ENCODE assay signal across 8 cellular contexts in the genomic region with DNA sequence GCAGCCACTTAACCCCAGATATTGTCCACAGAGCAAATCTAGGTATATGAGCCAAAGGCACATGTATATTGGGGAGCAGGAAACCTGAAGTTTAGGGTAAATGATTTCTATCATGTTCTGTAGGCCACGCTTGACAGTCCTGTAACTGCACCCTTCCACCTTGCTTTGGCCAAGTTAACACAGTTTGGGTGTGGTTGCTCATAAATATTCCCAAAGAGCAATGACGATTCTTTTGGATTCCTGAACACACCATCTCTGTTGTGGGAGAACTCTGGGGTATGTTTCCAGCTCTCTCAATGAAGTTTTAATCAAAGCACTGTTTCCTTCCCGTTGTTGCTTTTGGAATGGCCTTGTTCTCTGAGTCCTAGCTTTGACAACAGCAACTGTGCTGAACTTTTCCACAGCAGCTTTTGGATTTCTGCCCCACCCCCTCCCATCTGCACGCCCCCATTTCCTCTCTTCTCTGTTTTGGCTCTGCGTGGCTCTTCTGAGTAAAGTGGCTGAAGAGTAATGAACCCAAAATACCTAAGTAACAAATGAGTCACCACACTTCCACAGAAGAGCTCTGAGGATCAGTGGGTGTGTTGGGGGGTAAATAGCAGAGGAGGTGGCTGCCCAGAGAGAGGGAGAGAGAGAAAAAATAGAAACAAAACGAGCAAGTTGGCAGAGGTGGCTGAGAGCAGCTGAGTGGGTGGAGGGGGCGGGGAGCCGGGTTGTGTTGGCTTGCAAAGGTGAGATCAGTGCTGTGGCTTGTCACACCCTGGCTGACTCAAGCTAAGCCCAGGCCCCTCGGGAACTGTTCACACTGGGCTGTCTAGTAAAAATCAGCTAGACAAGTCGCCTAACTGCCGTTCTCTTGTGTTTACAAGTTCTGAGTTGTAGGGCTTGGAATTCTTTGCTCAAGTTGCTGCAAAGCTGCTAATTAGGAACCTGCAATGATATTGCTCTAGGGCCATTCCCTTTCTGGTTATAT. TPM values are rescaled to one million over a fixed set of nuclear protein-coding genes. Genes with fewer than 3 reads are reported as not detected.
DNase-seq lines count a peak whose midpoint lies in the region; ATAC-seq and TF ChIP-seq lines count a peak whose summit lies in the region.

No MANE protein-coding gene starts in this region.

- no peak overlapping the region for H3K23ac ChIP-seq in trophoblast cell (ENCODE audit: low read length)

- H3K4me1 ChIP-seq in A673 (ENCODE audit: insufficient read depth, low read length, poor library complexity, severe bottlenecking) (peaks cover 13% of the 10 kb centered on the region), PC-9 (replicated peaks; ENCODE audit: insufficient read depth) (peaks cover 36% of the 10 kb centered on the region), trophoblast cell (ENCODE audit: control insufficient read depth in 1 of 2, insufficient read depth in 2 of 2, low read length in 2 of 2) (peaks cover 2 to 10% of the 10 kb centered on the region in 2 experiments), thymus (ENCODE audit: control insufficient read depth, insufficient read depth, low read length) (peaks cover 13% of the 10 kb centered on the region)

- H3K4ac ChIP-seq in trophoblast cell (ENCODE audit: low read depth, low read length) = no peak overlapping the region

- H4K12ac ChIP-seq in trophoblast cell (ENCODE audit: low read depth, low read length) = no peak overlapping the region

- H3K9me2 ChIP-seq in PC-9 (ENCODE audit: insufficient read depth) = no peaks in the 10 kb centered on the region

- no peak overlapping the region for H2BK120ac ChIP-seq in trophoblast cell (ENCODE audit: insufficient read depth, low read length, poor library complexity)

- no peaks in the 10 kb centered on the region for H3K27me3 ChIP-seq in A673 (replicated peaks; ENCODE audit: insufficient read depth, low read depth, low read length, poor library complexity)
- no peaks in the 10 kb centered on the region for H3K27me3 ChIP-seq in PC-9 (ENCODE audit: insufficient read depth, low read depth)
- H3K27me3 ChIP-seq in trophoblast cell (ENCODE audit: insufficient read depth, low read length) = no peaks in the 10 kb centered on the region
- H3K27me3 ChIP-seq in thymus (ENCODE audit: control insufficient read depth, insufficient read depth) = no peaks in the 10 kb centered on the region

- H2AFZ ChIP-seq in PC-9 (peak overlapping the region; percentile 64), trophoblast cell (ENCODE audit: insufficient read depth, low read length, poor library complexity) (no peak overlapping the region)

- no peak overlapping the region for H3K27ac ChIP-seq in A673 (ENCODE audit: low read depth, low read length, poor library complexity, severe bottlenecking)
- peak overlapping the region; percentile 78 for H3K27ac ChIP-seq in PC-9
- H3K27ac ChIP-seq in trophoblast cell (ENCODE audit: low read depth, low read length) = peak overlapping the region; percentile 55
- peak overlapping the region; percentile 55 for H3K27ac ChIP-seq in thymus (ENCODE audit: low read depth)

- peak overlapping the region; percentile 75 for H3K4me2 ChIP-seq in PC-9
- peak overlapping the region; percentile 52 for H3K4me2 ChIP-seq in trophoblast cell (ENCODE audit: low read length)

- H3K18ac ChIP-seq in trophoblast cell (ENCODE audit: low read length) = no peak overlapping the region

- no peaks in the 10 kb centered on the region for H4K20me1 ChIP-seq in PC-9 (ENCODE audit: insufficient read depth)

- BruUV-seq in A673 (replicated peaks; lab: Mats Ljungman, UMichigan) (no TSS peak), PC-9 (replicated peaks; lab: Mats Ljungman, UMichigan) (no TSS peak)

- no peak overlapping the region for H2AK5ac ChIP-seq in trophoblast cell (ENCODE audit: low read length)

- H3K79me1 ChIP-seq in trophoblast cell (ENCODE audit: low read length) = no peaks in the 10 kb centered on the region

- H4K8ac ChIP-seq in trophoblast cell (ENCODE audit: low read depth, low read length) = no peak overlapping the region

- peak; percentile 77 for ATAC-seq in GM18861 (IDR thresholded peaks at IDR 0.05; ENCODE audit: unreplicated experiment)
- peak; percentile 76 for ATAC-seq in HG03060 (IDR thresholded peaks at IDR 0.05; ENCODE audit: low read depth, unreplicated experiment)

- WGBS in trophoblast cell (ENCODE audit: extremely low coverage, insufficient coverage, insufficient read length) = no CpG with 5 or more reads among the region's 11 CpGs
- WGBS in thymus = 32% methylated on average over 11 of the region's 11 CpGs

- CTCF ChIA-PET in A673 (lab: Charles Lee) = no interaction called here
- CTCF ChIA-PET in PC-9 (lab: Charles Lee) = interaction anchor here (0.6 to 1.3 kb wide), 4 partner anchors 27 to 1780 kb away, joined by 3 to 13 read pairs (median 6); no protein-coding TSS in a partner anchor

- peaks cover 39% of the 10 kb centered on the region for H3F3A ChIP-seq in PC-9 (ENCODE audit: insufficient read depth, low read depth)

- peak; percentile 68 for DNase-seq in A673 (ENCODE audit: low spot score)
- DNase-seq in PC-9 = peak; percentile 87 to 98
- peak; percentile 92 for DNase-seq in activated T-helper 9 cell treated with anti-CD3 and anti-CD28 coated beads, Interleukin-2, amount 50 U/mL, for 16 hours (ENCODE audit: low read depth)
- DNase-seq in germinal center (ENCODE audit: low spot score) = peak; percentile 67
- DNase-seq in trophoblast cell = peak; percentile 90 to 95

- H3K36me3 ChIP-seq in A673 (ENCODE audit: insufficient read depth, low read length, poor library complexity, severe bottlenecking) (no peaks in the 10 kb centered on the region), PC-9 (ENCODE audit: low read depth) (no peaks in the 10 kb centered on the region), trophoblast cell (ENCODE audit: control insufficient read depth in 1 of 2, insufficient read depth in 2 of 2, low read length in 2 of 2) (no peaks in the 10 kb centered on the region), thymus (ENCODE audit: control insufficient read depth, insufficient read depth) (no peaks in the 10 kb centered on the region)

- H3K9me3 ChIP-seq in A673 (ENCODE audit: low read depth, low read length, poor library complexity, severe bottlenecking) = no peaks in the 10 kb centered on the region
- H3K9me3 ChIP-seq in PC-9 (ENCODE audit: insufficient read depth, low read depth) = no peaks in the 10 kb centered on the region
- no peaks in the 10 kb centered on the region for H3K9me3 ChIP-seq in trophoblast cell (ENCODE audit: insufficient read depth, low read depth, low read length)
- no peaks in the 10 kb centered on the region for H3K9me3 ChIP-seq in thymus (ENCODE audit: control insufficient read depth)

- H3K14ac ChIP-seq in trophoblast cell (ENCODE audit: low read length) = no peak overlapping the region

- no peak overlapping the region for H4K91ac ChIP-seq in trophoblast cell (ENCODE audit: low read depth, low read length)

- H3K4me3 ChIP-seq in A673 (ENCODE audit: low read depth, low read length, poor library complexity, severe bottlenecking) = no peak overlapping the region
- peak overlapping the region; percentile 43 for H3K4me3 ChIP-seq in PC-9
- H3K4me3 ChIP-seq in trophoblast cell (ENCODE audit: low read depth, low read length) = no peak overlapping the region
- H3K4me3 ChIP-seq in thymus (ENCODE audit: low read length) = no peak overlapping the region

- TF ChIP-seq CTCF in A673 (conservative IDR thresholded peaks at IDR 0.05; ENCODE audit: low read depth, low read length) (no peak), PC-9 (conservative IDR thresholded peaks at IDR 0.05) (no peak)

- POLR2A ChIA-PET in A673 (lab: Charles Lee; ENCODE audit: low non-redundant PET) (interaction anchor here (0.7 kb wide), 1 partner anchor 151 kb away, joined by 20 read pairs; no protein-coding TSS in a partner anchor), PC-9 (lab: Charles Lee; ENCODE audit: unreplicated experiment) (interaction anchor here (0.6 to 1.0 kb wide), 5 partner anchors 12 to 1026 kb away, joined by 3 to 11 read pairs (median 3); a partner anchor contains a TSS)

- H2BK5ac ChIP-seq in trophoblast cell (ENCODE audit: low read depth, low read length, poor library complexity) = no peak overlapping the region

- H3K79me2 ChIP-seq in PC-9 (ENCODE audit: low read depth) (no peaks in the 10 kb centered on the region), trophoblast cell (ENCODE audit: control insufficient read depth, insufficient read depth, low read length, poor library complexity) (no peaks in the 10 kb centered on the region)

- H2BK12ac ChIP-seq in trophoblast cell (ENCODE audit: low read length) = no peak overlapping the region

- H3K9ac ChIP-seq in trophoblast cell (ENCODE audit: low read length) = no peak overlapping the region

- intact Hi-C loops in A673 (cut with micrococcal nuclease; ENCODE audit: unreplicated experiment) (no loop called here), PC-9 (cut with micrococcal nuclease; ENCODE audit: unreplicated experiment) (loop anchor here (2.0 to 5.0 kb wide), 3 partner anchors 26 to 84 kb away; a partner anchor contains a TSS)

RNA-seq across cellular contexts. Expression of a gene that starts 26.9 kb away (rescaled TPM):
- 50.9 and 52.8 TPM in 2 replicates for total RNA-seq in A673 (2021)
- total RNA-seq in PC-9 (2021) = 45.4 and 55.2 TPM in 2 replicates
- 43.4 and 43.6 TPM in 2 replicates for polyA plus RNA-seq in trophoblast cell (2013)
- polyA plus RNA-seq in thymus = 123 TPM
